ENCODE assay signal across 23 cellular contexts in genomic region chr12:62907067-62907466, GRCh38.
"Had no signal": no experiment of that assay in that cellular context is flagged by ENCODE, and none has a peak within 500 bp of the region (broad histone marks: within the 10 kb centered on the region; RNA-seq: fewer than 3 reads in every experiment).

No MANE protein-coding gene starts in this region.

- H3K4me3 Mint-ChIP-seq: central memory CD8-positive, alpha-beta T cell; endodermal cell; immature natural killer cell; naive B cell; nephron; stimulated activated naive B cell treated with anti-CD40 and anti-IgM and Interleukin-4, amounts not matched to agents 10 μg/mL and 1 μg/mL and 100 μg/mL, for 72 hours; stimulated activated naive CD8-positive, alpha-beta T cell treated with anti-CD3 and anti-CD28 coated beads, Interleukin-15, amount 100 ng/mL, for 72 hours had no signal

- ATAC-seq: left colon; left ventricle myocardium superior; psoas muscle; sciatic nerve; stimulated activated naive B cell treated with anti-CD40 and anti-IgM and Interleukin-4, amounts not matched to agents 10 μg/mL and 1 μg/mL and 100 μg/mL, for 72 hours; stimulated activated naive CD8-positive, alpha-beta T cell treated with anti-CD3 and anti-CD28 coated beads, Interleukin-15, amount 100 ng/mL, for 72 hours had no signal

- H3K4me1 Mint-ChIP-seq: central memory CD8-positive, alpha-beta T cell; immature natural killer cell; stimulated activated naive CD8-positive, alpha-beta T cell treated with anti-CD3 and anti-CD28 coated beads, Interleukin-15, amount 100 ng/mL, for 72 hours had no signal

- H2AFZ ChIP-seq: parathyroid adenoma had no signal

- H3K27ac ChIP-seq: colonic mucosa, parathyroid adenoma, psoas muscle, spleen had no signal

- DNase-seq: colonic mucosa; dermis blood vessel endothelial cell; effector CD4-positive, alpha-beta T cell; endodermal cell; immature natural killer cell; kidney; left colon; left ventricle myocardium superior; mesendoderm; naive B cell; psoas muscle; spleen; stimulated activated CD4-positive, alpha-beta T cell treated with anti-CD3 and anti-CD28 coated beads, Interleukin-15, amount 100 ng/mL, for 24 hours; stimulated activated CD4-positive, alpha-beta T cell treated with anti-CD3 and anti-CD28 coated beads, Interleukin-1b, Interleukin-23, amount 100 ng/mL, for 48 hours; stimulated activated CD4-positive, alpha-beta T cell treated with anti-CD3 and anti-CD28 coated beads, Interleukin-4, amount 100 ng/mL, for 24 hours; stimulated activated naive B cell treated with anti-CD40 and anti-IgM and Interleukin-4, amounts not matched to agents 10 μg/mL and 1 μg/mL and 100 μg/mL, for 72 hours; stimulated activated naive CD8-positive, alpha-beta T cell treated with anti-CD3 and anti-CD28 coated beads, Interleukin-15, amount 100 ng/mL, for 72 hours; trophoblast cell had no signal

- H3K9me3 ChIP-seq: colonic mucosa, psoas muscle, spleen had no signal

- H3K36me3 Mint-ChIP-seq: immature natural killer cell; naive B cell; stimulated activated naive B cell treated with anti-CD40 and anti-IgM and Interleukin-4, amounts not matched to agents 10 μg/mL and 1 μg/mL and 100 μg/mL, for 72 hours had no signal

- H3K4me1 ChIP-seq: colonic mucosa, psoas muscle had no signal

- H3K27me3 ChIP-seq: colonic mucosa, spleen had no signal

- H3K4me3 ChIP-seq: colonic mucosa, lung, psoas muscle, spleen had no signal

- H3K9ac ChIP-seq: parathyroid adenoma had no signal

- H3K27ac Mint-ChIP-seq: endodermal cell; immature natural killer cell; naive B cell; nephron; stimulated activated naive B cell treated with anti-CD40 and anti-IgM and Interleukin-4, amounts not matched to agents 10 μg/mL and 1 μg/mL and 100 μg/mL, for 72 hours; stimulated activated naive CD8-positive, alpha-beta T cell treated with anti-CD3 and anti-CD28 coated beads, Interleukin-15, amount 100 ng/mL, for 72 hours had no signal

- H3K9me3 Mint-ChIP-seq: central memory CD8-positive, alpha-beta T cell; endodermal cell; immature natural killer cell; naive B cell; nephron; stimulated activated naive B cell treated with anti-CD40 and anti-IgM and Interleukin-4, amounts not matched to agents 10 μg/mL and 1 μg/mL and 100 μg/mL, for 72 hours; stimulated activated naive CD8-positive, alpha-beta T cell treated with anti-CD3 and anti-CD28 coated beads, Interleukin-15, amount 100 ng/mL, for 72 hours had no signal

- H3K36me3 ChIP-seq: colonic mucosa, spleen had no signal
